Comparison of ENCODE assay signal across 10 cellular contexts in the genomic region with DNA sequence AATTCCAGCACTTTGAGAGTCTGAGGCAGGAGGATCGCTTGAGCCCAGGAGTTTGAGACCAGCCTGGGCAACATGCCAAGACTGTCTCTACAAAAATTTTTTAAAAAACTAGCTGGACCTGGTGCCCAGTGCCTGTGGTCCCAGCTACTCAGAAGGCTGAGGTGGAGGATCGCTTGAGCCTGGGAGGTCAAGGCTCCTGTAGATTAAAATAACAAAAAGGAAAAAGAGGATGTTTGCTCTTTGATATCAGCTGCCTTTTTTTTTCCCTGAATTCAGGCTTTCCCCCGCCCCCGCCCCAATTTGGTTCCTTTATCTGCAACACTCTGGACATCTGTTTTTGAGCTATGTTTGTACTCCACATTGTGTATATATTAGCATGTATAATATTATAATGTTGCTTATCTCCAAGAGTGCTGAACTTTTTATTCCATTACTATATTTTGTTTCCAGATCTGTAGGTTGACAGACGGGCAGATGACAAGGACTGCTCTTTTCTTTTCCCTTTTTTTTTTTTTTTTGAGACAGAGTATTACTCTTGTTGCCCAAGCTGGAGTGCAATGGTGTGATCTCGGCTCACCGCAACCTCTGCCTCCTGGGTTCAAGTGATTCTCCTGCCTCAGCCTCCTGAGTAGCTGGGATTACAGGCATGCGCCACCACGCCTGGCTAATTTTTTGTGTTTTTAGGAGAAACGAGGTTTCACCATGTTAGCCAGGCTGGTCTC. TPM values are rescaled to one million over a fixed set of nuclear protein-coding genes. Genes with fewer than 3 reads are reported as not detected.
DNase-seq lines count a peak whose midpoint lies in the region; ATAC-seq and TF ChIP-seq lines count a peak whose summit lies in the region.
"Had no signal": no experiment of that assay in that cellular context is flagged by ENCODE, and none has a peak within 500 bp of the region (broad histone marks: within the 10 kb centered on the region; RNA-seq: fewer than 3 reads in every experiment).

No MANE protein-coding gene starts in this region.

- peak overlapping the region in 3 of 11 experiments; percentile 36 to 47 (median 47); a peak in 6 of 22 replicates for H3K9ac ChIP-seq in BLaER1 treated with 17β-estradiol and CSF1 and Interleukin-3, amounts not matched to agents 10 nM and 100 nM
- H3K9ac ChIP-seq in Loucy (ENCODE audit: low read depth, low read length, poor library complexity, severe bottlenecking): no peak overlapping the region

- TF ChIP-seq POLR2A in prostate gland (IDR thresholded peaks at IDR 0.05): no peak

- H2AFZ ChIP-seq in Loucy (ENCODE audit: low read length): no peak overlapping the region

- H3K4me3 ChIP-seq in BLaER1 treated with 17β-estradiol and CSF1 and Interleukin-3, amounts not matched to agents 10 nM and 100 nM: peak overlapping the region in 2 of 10 experiments; percentile 3 to 33; a peak in 1 of 20 replicates
- H3K4me3 ChIP-seq in Loucy (ENCODE audit: low read length, poor library complexity, severe bottlenecking): no peak overlapping the region
- no peak overlapping the region for H3K4me3 ChIP-seq in dorsolateral prefrontal cortex
- H3K4me3 ChIP-seq in prostate gland: no peak overlapping the region

- peak overlapping the region in 9 of 11 experiments; percentile 13 to 98 (median 92); a peak in 15 of 22 replicates for H3K4me2 ChIP-seq in BLaER1 treated with 17β-estradiol and CSF1 and Interleukin-3, amounts not matched to agents 10 nM and 100 nM
- peak overlapping the region; percentile 27 for H3K4me2 ChIP-seq in Loucy (ENCODE audit: low read depth, low read length, poor library complexity, severe bottlenecking)

- no peaks in the 10 kb centered on the region for H3F3A ChIP-seq in Loucy (ENCODE audit: low read depth)

- H3K9me3 ChIP-seq in BLaER1 treated with 17β-estradiol and CSF1 and Interleukin-3, amounts not matched to agents 10 nM and 100 nM (replicated peaks in 1 of 11): no peaks in the 10 kb centered on the region
- H3K9me3 ChIP-seq in Loucy (ENCODE audit: insufficient read depth, low read depth, low read length) (no peaks in the 10 kb centered on the region), prostate gland (no peaks in the 10 kb centered on the region)

- no peak for TF ChIP-seq CTCF in Loucy (conservative IDR thresholded peaks at IDR 0.05; ENCODE audit: low read length)
- TF ChIP-seq CTCF in dorsolateral prefrontal cortex (IDR thresholded peaks at IDR 0.05 in 54 of 56, conservative IDR thresholded peaks at IDR 0.05 in 2 of 56; ENCODE audit: low read depth in 1 of 56, partially characterized antibody in 56 of 56): no peak
- no peak for TF ChIP-seq CTCF in prostate gland (IDR thresholded peaks at IDR 0.05)

- H3K27ac ChIP-seq in BLaER1 treated with 17β-estradiol and CSF1 and Interleukin-3, amounts not matched to agents 10 nM and 100 nM: peak overlapping the region in 5 of 11 experiments; percentile 37 to 66 (median 64); a peak in 8 of 22 replicates
- H3K27ac ChIP-seq in dorsolateral prefrontal cortex (peak overlapping the region in 41 of 59 donors; percentile 3 to 72 (median 29)), prostate gland (peak overlapping the region; percentile 40 to 41)

- H3K9me2 ChIP-seq in Loucy (replicated peaks; ENCODE audit: low read depth, low read length): no peaks in the 10 kb centered on the region

- H3K79me2 ChIP-seq in Loucy (ENCODE audit: insufficient read depth, low read length): peaks cover 45% of the 10 kb centered on the region

- no peaks in the 10 kb centered on the region for H3K27me3 ChIP-seq in BLaER1 treated with 17β-estradiol and CSF1 and Interleukin-3, amounts not matched to agents 10 nM and 100 nM
- H3K27me3 ChIP-seq in Loucy (ENCODE audit: insufficient read depth, low read length, poor library complexity, severe bottlenecking): no peaks in the 10 kb centered on the region
- H3K27me3 ChIP-seq in dorsolateral prefrontal cortex: no peaks in the 10 kb centered on the region
- no peaks in the 10 kb centered on the region for H3K27me3 ChIP-seq in prostate gland (replicated peaks; ENCODE audit: insufficient read depth)

- H4K20me1 ChIP-seq in BLaER1 treated with 17β-estradiol and CSF1 and Interleukin-3, amounts not matched to agents 10 nM and 100 nM: peaks cover 0 to 76% (median 41%) of the 10 kb centered on the region in 11 experiments; a peak in 16 of 22 replicates
- H4K20me1 ChIP-seq in Loucy (ENCODE audit: insufficient read depth, low read length, poor library complexity, severe bottlenecking): no peaks in the 10 kb centered on the region

- no peak for ATAC-seq in HG03135 (IDR thresholded peaks at IDR 0.05; ENCODE audit: unreplicated experiment)
- ATAC-seq: activated naive CD8-positive, alpha-beta T cell treated with anti-CD3 and anti-CD28 coated beads, Interleukin-2, amount 50 U/mL, for 24 hours had no signal

- 84% methylated on average over 10 of the region's 10 CpGs for WGBS in prostate gland

- H3K4me1 ChIP-seq in BLaER1 treated with 17β-estradiol and CSF1 and Interleukin-3, amounts not matched to agents 10 nM and 100 nM: peaks cover 14 to 90% (median 61%) of the 10 kb centered on the region in 10 experiments
- H3K4me1 ChIP-seq in Loucy (ENCODE audit: insufficient read depth, low read length, poor library complexity, severe bottlenecking): peaks cover 39% of the 10 kb centered on the region
- H3K4me1 ChIP-seq in prostate gland (replicated peaks): no peaks in the 10 kb centered on the region

- DNase-seq in dorsolateral prefrontal cortex (no peak), prostate gland (ENCODE audit: low spot score) (no peak), hippocampal formation (lab: John Stamatoyannopoulos, UW) (no peak), occipital lobe (lab: John Stamatoyannopoulos, UW) (no peak), mucosa of gallbladder (ENCODE audit: low spot score) (no peak)
- DNase-seq: activated naive CD8-positive, alpha-beta T cell treated with anti-CD3 and anti-CD28 coated beads, Interleukin-2, amount 50 U/mL, for 24 hours; stimulated activated CD4-positive, alpha-beta T cell treated with anti-CD3 and anti-CD28 coated beads, Interleukin-4, amount 100 ng/mL, for 4 hours had no signal

- peaks cover 0 to 69% (median 11%) of the 10 kb centered on the region in 11 experiments; a peak in 15 of 22 replicates for H3K36me3 ChIP-seq in BLaER1 treated with 17β-estradiol and CSF1 and Interleukin-3, amounts not matched to agents 10 nM and 100 nM
- H3K36me3 ChIP-seq in Loucy (ENCODE audit: insufficient read depth, low read length) (no peaks in the 10 kb centered on the region), prostate gland (no peaks in the 10 kb centered on the region)

- intact Hi-C loops in dorsolateral prefrontal cortex (cut with DNase I): loop anchor here (5.0 to 10.0 kb wide), 5 partner anchors 47 to 155 kb away; a partner anchor contains a TSS
- intact Hi-C loops in prostate gland (cut with DNase I): no loop called here

RNA-seq across cellular contexts. Expression of a gene that starts 4.6 kb away (rescaled TPM):
- total RNA-seq in dorsolateral prefrontal cortex (10 to 100 TPM; 20.3 to 91.7 (median 37.6) TPM), prostate gland (10 to 100 TPM; 86.1 to 93.9 TPM), occipital lobe (26.4 TPM), mucosa of gallbladder (60.2 TPM)

RNA-seq across cellular contexts. Expression of a gene that starts 9.1 kb away (rescaled TPM):
- total RNA-seq in dorsolateral prefrontal cortex: 100 to 1,000 TPM in 83 of 120 experiments, 10 to 100 TPM in 37; 59.0 to 146 (median 111) TPM
- total RNA-seq in prostate gland: 10 to 100 TPM; 49.5 to 79.5 TPM
- total RNA-seq in occipital lobe: 52.4 TPM
- total RNA-seq in mucosa of gallbladder: 66.1 TPM

RNA-seq across cellular contexts. Expression of a gene that starts 48.5 kb away (rescaled TPM):
- 10 to 100 TPM; 20.3 to 61.0 (median 36.4) TPM for total RNA-seq in dorsolateral prefrontal cortex
- total RNA-seq in prostate gland: 10 to 100 TPM in 1 of 2 donors, 1 to 10 TPM in 1; 9.8 to 21.8 TPM
- 16.2 TPM for total RNA-seq in occipital lobe
- 22.5 TPM for total RNA-seq in mucosa of gallbladder

RNA-seq across cellular contexts. Expression of a gene that starts 48.6 kb away (rescaled TPM):
- total RNA-seq in dorsolateral prefrontal cortex (10 to 100 TPM; 10.9 to 26.1 (median 19.7) TPM), prostate gland (10 to 100 TPM; 27.5 to 41.9 TPM), occipital lobe (54.6 TPM), mucosa of gallbladder (12.5 TPM)
